In the genomic region with DNA sequence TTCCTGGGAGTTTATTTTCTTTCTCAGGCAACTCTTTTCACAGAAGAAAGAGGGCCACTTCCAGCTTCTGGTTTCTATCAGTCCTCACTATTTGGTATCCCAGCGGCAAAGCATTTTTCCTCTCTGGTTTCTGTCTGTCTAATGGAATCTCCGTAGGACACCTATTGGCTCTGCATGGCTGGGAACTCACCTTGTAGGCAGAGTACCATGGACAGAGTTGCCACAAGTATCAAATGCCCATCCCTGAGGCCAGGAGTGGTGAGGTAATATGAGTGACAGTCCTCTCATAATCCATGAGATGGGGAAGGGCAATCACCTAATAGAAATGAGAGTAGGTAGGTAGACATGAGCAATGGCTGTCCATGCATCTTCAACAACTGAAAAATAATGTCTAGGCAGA, we compare ENCODE assay signal across 8 cellular contexts.
"Had no signal": no experiment of that assay in that cellular context is flagged by ENCODE, and none has a peak within 500 bp of the region (broad histone marks: within the 10 kb centered on the region; RNA-seq: fewer than 3 reads in every experiment).

No MANE protein-coding gene starts in this region.

- H3K4me3 ChIP-seq: K562 had no signal

- H3K4me1 Mint-ChIP-seq: IgD-negative memory B cell had no signal

- H3K27me3 Mint-ChIP-seq: IgD-negative memory B cell had no signal

- H3K36me3 Mint-ChIP-seq: IgD-negative memory B cell had no signal

- H3K27ac Mint-ChIP-seq: IgD-negative memory B cell had no signal

- ATAC-seq: HepG2, K562 had no signal

- DNase-seq: IMR-90, KBM-7, KG1 had no signal

- H3K4me2 ChIP-seq: KMS-11 had no signal

- H3K27ac ChIP-seq: HL-60, KMS-11 had no signal
